In genomic region chr5:94702729-94703128, GRCh38 we compare ENCODE assay signal across 12 cellular contexts.
DNase-seq lines count a peak whose midpoint lies in the region; ATAC-seq and TF ChIP-seq lines count a peak whose summit lies in the region.
"Had no signal": no experiment of that assay in that cellular context is flagged by ENCODE, and none has a peak within 500 bp of the region (broad histone marks: within the 10 kb centered on the region; RNA-seq: fewer than 3 reads in every experiment).

No MANE protein-coding gene starts in this region.

- H3K36me3 Mint-ChIP-seq in CD8-positive, alpha-beta T cell, result peaks cover 10% of the 10 kb centered on the region
- H3K36me3 Mint-ChIP-seq in glutamatergic neuron (ENCODE audit: unreplicated experiment) (no peaks in the 10 kb centered on the region), T-cell (peaks cover 17% of the 10 kb centered on the region)

- H3K4me3 ChIP-seq in CD8-positive, alpha-beta T cell (ENCODE audit: low read depth, low read length), result no peak overlapping the region
- H3K4me3 ChIP-seq: prostate gland, tibial nerve had no signal

- H3K4me1 ChIP-seq in CD8-positive, alpha-beta T cell (ENCODE audit: insufficient read depth, low read length), result no peaks in the 10 kb centered on the region
- H3K4me1 ChIP-seq: prostate gland, tibial nerve had no signal

- no peaks in the 10 kb centered on the region for H3K9me3 ChIP-seq in CD8-positive, alpha-beta T cell (ENCODE audit: low read length)
- H3K9me3 ChIP-seq: prostate gland, tibial nerve had no signal

- POLR2A ChIA-PET in CD8-positive, alpha-beta T cell (lab: Charles Lee), result no interaction called here
- POLR2A ChIA-PET in T-cell (lab: Charles Lee), result no interaction called here

- no peaks in the 10 kb centered on the region for H3K9me3 Mint-ChIP-seq in CD8-positive, alpha-beta T cell
- no peaks in the 10 kb centered on the region for H3K9me3 Mint-ChIP-seq in glutamatergic neuron (ENCODE audit: unreplicated experiment)
- H3K9me3 Mint-ChIP-seq in T-cell, result no peaks in the 10 kb centered on the region

- no peaks in the 10 kb centered on the region for H3K36me3 ChIP-seq in CD8-positive, alpha-beta T cell (ENCODE audit: insufficient read depth, low read length)
- H3K36me3 ChIP-seq: prostate gland, tibial nerve had no signal

- peak; percentile 42 for DNase-seq in DMS53 (lab: John Stamatoyannopoulos, UW)
- no peak for DNase-seq in CD8-positive, alpha-beta T cell
- no peak for DNase-seq in glutamatergic neuron
- DNase-seq in T-cell, result no peak
- DNase-seq in GM13976 (ENCODE audit: low spot score), result no peak
- DNase-seq: aorta, GDM1 had no signal

- no peak for TF ChIP-seq CTCF in CD8-positive, alpha-beta T cell (IDR thresholded peaks at IDR 0.05)
- no peak for TF ChIP-seq CTCF in glutamatergic neuron (IDR thresholded peaks at IDR 0.05; ENCODE audit: partially characterized antibody, unreplicated experiment)
- TF ChIP-seq CTCF in GM13976 (IDR thresholded peaks at IDR 0.05; ENCODE audit: borderline replicate concordance, control extremely low read depth, extremely low read depth, insufficient read depth, missing control alignments), result no peak

- no peaks in the 10 kb centered on the region for H3K27me3 Mint-ChIP-seq in CD8-positive, alpha-beta T cell (ENCODE audit: low read depth)
- H3K27me3 Mint-ChIP-seq in glutamatergic neuron (ENCODE audit: unreplicated experiment), result no peaks in the 10 kb centered on the region
- no peaks in the 10 kb centered on the region for H3K27me3 Mint-ChIP-seq in T-cell

- intact Hi-C loops in CD8-positive, alpha-beta T cell (cut with DNase I, micrococcal nuclease), result no loop called here

- H3K4me3 Mint-ChIP-seq in CD8-positive, alpha-beta T cell, result no peak overlapping the region
- no peak overlapping the region for H3K4me3 Mint-ChIP-seq in glutamatergic neuron (ENCODE audit: unreplicated experiment)
- no peak overlapping the region for H3K4me3 Mint-ChIP-seq in T-cell

- no peak overlapping the region for H3K27ac Mint-ChIP-seq in CD8-positive, alpha-beta T cell
- H3K27ac Mint-ChIP-seq in glutamatergic neuron (ENCODE audit: unreplicated experiment), result no peak overlapping the region
- H3K27ac Mint-ChIP-seq in T-cell, result no peak overlapping the region

- no peaks in the 10 kb centered on the region for H3K27me3 ChIP-seq in CD8-positive, alpha-beta T cell (ENCODE audit: insufficient read depth, low read length)
- H3K27me3 ChIP-seq: tibial nerve had no signal

- ATAC-seq in GM18907 (IDR thresholded peaks at IDR 0.05; ENCODE audit: unreplicated experiment) (peak; percentile 64), HG02610 (IDR thresholded peaks at IDR 0.05; ENCODE audit: unreplicated experiment) (peak; percentile 76), HG03439 (IDR thresholded peaks at IDR 0.05; ENCODE audit: unreplicated experiment) (peak; percentile 41), T-cell (replicated peaks in 1 of 4) (no peak)
- no peak for ATAC-seq in CD8-positive, alpha-beta T cell

- CTCF ChIA-PET in CD8-positive, alpha-beta T cell (lab: Charles Lee), result interaction anchor here (0.6 to 1.1 kb wide), 2 partner anchors 148 to 888 kb away, joined by 3 read pairs; no protein-coding TSS in a partner anchor
- CTCF ChIA-PET in T-cell (lab: Charles Lee), result no interaction called here

- H3K27ac ChIP-seq in CD8-positive, alpha-beta T cell (ENCODE audit: low read depth, low read length), result no peak overlapping the region
- H3K27ac ChIP-seq: prostate gland, tibial nerve had no signal

- peaks cover 4% of the 10 kb centered on the region for H3K4me1 Mint-ChIP-seq in CD8-positive, alpha-beta T cell (ENCODE audit: low read depth)
- H3K4me1 Mint-ChIP-seq in glutamatergic neuron (ENCODE audit: low read depth, unreplicated experiment) (no peaks in the 10 kb centered on the region), T-cell (peaks cover 0 to 9% (median 0%) of the 10 kb centered on the region in 3 donors)

- in situ Hi-C loops in GM13976 (cut with MboI; ENCODE audit: low sequenced_read_pairs, unreplicated experiment), result no loop called here

Comparison
In these comparisons a context has a peak if more than half of its experiments do, and no peak if none do; other contexts are left out.
1. ATAC-seq: peak in GM18907 (single experiment), HG02610 (single experiment) and HG03439 (single experiment); none in CD8-positive, alpha-beta T cell (single experiment) and T-cell (0 of 4).